ENCODE assay signal across 1 cellular context in genomic region chr3:9204253-9205005, GRCh38.
TF ChIP-seq lines count a peak whose summit lies in the region.

No MANE protein-coding gene starts in this region.

TF ChIP-seq in HepG2, 621 proteins besides CTCF, POLR2A, EP300 and RAD21 (continued from another document and continues in another):
- TF ChIP-seq ELF1 (CRISPR knock-in tag; IDR thresholded peaks at IDR 0.05) (peak; percentile 65; the same call in 1 of the 2 replicates), ZNF234 (CRISPR knock-in tag; conservative IDR thresholded peaks at IDR 0.05) (no peak), TRIM24 (CRISPR knock-in tag; IDR thresholded peaks at IDR 0.05) (no peak), PHF20 (CRISPR knock-in tag; IDR thresholded peaks at IDR 0.05) (peak; percentile 63; the same call in 1 of the 2 replicates), SYNCRIP (IDR thresholded peaks at IDR 0.05; ENCODE audit: insufficient read depth, low read depth, low read length) (no peak), BRCA1 (CRISPR knock-in tag; IDR thresholded peaks at IDR 0.05) (no peak), ZFP1 (CRISPR knock-in tag; IDR thresholded peaks at IDR 0.05) (no peak), MBNL3 (CRISPR knock-in tag; conservative IDR thresholded peaks at IDR 0.05) (no peak), SIN3A (IDR thresholded peaks at IDR 0.05; ENCODE audit: borderline replicate concordance, low read depth, low read length) (no peak), AGO2 (optimal IDR thresholded peaks at IDR 0.05; ENCODE audit: low read depth, low read length) (no peak), FOXC1 (CRISPR knock-in tag; IDR thresholded peaks at IDR 0.05; ENCODE audit: borderline replicate concordance) (no peak), YY1 (IDR thresholded peaks at IDR 0.05; ENCODE audit: insufficient read depth, insufficient replicate concordance, low read depth, low read length) (peak; percentile 50), NFYC (CRISPR knock-in tag; IDR thresholded peaks at IDR 0.05) (no peak), SNAPC5 (CRISPR knock-in tag; IDR thresholded peaks at IDR 0.05; ENCODE audit: borderline replicate concordance) (no peak), ZNF660 (CRISPR knock-in tag; IDR thresholded peaks at IDR 0.05; ENCODE audit: borderline replicate concordance, low read depth) (no peak), ZNF296 (CRISPR knock-in tag; conservative IDR thresholded peaks at IDR 0.05) (no peak), KDM4B (CRISPR knock-in tag; IDR thresholded peaks at IDR 0.05) (no peak), AHDC1 (CRISPR knock-in tag; IDR thresholded peaks at IDR 0.05; ENCODE audit: borderline replicate concordance) (peak; percentile 78; the same call in 1 of the 2 replicates), ZNF552 (CRISPR knock-in tag; IDR thresholded peaks at IDR 0.05; ENCODE audit: borderline replicate concordance) (no peak), ZNF572 (CRISPR knock-in tag; IDR thresholded peaks at IDR 0.05) (no peak), ONECUT2 (CRISPR knock-in tag; IDR thresholded peaks at IDR 0.05) (no peak), NCOR1 (IDR thresholded peaks at IDR 0.05; ENCODE audit: borderline replicate concordance, low read length) (no peak), MTF1 (CRISPR knock-in tag; IDR thresholded peaks at IDR 0.05) (no peak), FOSL1 (CRISPR knock-in tag; IDR thresholded peaks at IDR 0.05; ENCODE audit: borderline replicate concordance) (no peak), ZNF629 (CRISPR knock-in tag; conservative IDR thresholded peaks at IDR 0.05) (0 out of 2 replicates have a peak, but pooled peaks have one; percentile 32), SKIL (CRISPR knock-in tag; IDR thresholded peaks at IDR 0.05; ENCODE audit: borderline replicate concordance) (no peak), PHF21A (CRISPR knock-in tag; IDR thresholded peaks at IDR 0.05) (peak; percentile 73), PPARG (CRISPR knock-in tag; conservative IDR thresholded peaks at IDR 0.05) (0 out of 2 replicates have a peak, but pooled peaks have one; percentile 47), HMGXB4 (CRISPR knock-in tag; IDR thresholded peaks at IDR 0.05; ENCODE audit: borderline replicate concordance in 1 of 2, low read depth in 1 of 2) (peak in 1 of 2 experiments; percentile 48; a peak in 1 of 4 replicates), ATRX (CRISPR knock-in tag; IDR thresholded peaks at IDR 0.05; ENCODE audit: borderline replicate concordance) (no peak), ZFP62 (CRISPR knock-in tag; IDR thresholded peaks at IDR 0.05) (no peak), KLF9 (CRISPR knock-in tag; IDR thresholded peaks at IDR 0.05; ENCODE audit: low read depth) (no peak), SAP130 (CRISPR knock-in tag; IDR thresholded peaks at IDR 0.05; ENCODE audit: low read depth) (peak; percentile 60), PAX8 (CRISPR knock-in tag; IDR thresholded peaks at IDR 0.05; ENCODE audit: borderline replicate concordance) (no peak)
- TF ChIP-seq, protein P1, sequence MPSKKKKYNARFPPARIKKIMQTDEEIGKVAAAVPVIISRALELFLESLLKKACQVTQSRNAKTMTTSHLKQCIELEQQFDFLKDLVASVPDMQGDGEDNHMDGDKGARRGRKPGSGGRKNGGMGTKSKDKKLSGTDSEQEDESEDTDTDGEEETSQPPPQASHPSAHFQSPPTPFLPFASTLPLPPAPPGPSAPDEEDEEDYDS (CRISPR knock-in tag; IDR thresholded peaks at IDR 0.05): no peak
- TF ChIP-seq, protein P2, sequence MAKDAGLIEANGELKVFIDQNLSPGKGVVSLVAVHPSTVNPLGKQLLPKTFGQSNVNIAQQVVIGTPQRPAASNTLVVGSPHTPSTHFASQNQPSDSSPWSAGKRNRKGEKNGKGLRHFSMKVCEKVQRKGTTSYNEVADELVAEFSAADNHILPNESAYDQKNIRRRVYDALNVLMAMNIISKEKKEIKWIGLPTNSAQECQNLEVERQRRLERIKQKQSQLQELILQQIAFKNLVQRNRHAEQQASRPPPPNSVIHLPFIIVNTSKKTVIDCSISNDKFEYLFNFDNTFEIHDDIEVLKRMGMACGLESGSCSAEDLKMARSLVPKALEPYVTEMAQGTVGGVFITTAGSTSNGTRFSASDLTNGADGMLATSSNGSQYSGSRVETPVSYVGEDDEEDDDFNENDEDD (CRISPR knock-in tag; IDR thresholded peaks at IDR 0.05; ENCODE audit: borderline replicate concordance): no peak
- TF ChIP-seq, protein P3, sequence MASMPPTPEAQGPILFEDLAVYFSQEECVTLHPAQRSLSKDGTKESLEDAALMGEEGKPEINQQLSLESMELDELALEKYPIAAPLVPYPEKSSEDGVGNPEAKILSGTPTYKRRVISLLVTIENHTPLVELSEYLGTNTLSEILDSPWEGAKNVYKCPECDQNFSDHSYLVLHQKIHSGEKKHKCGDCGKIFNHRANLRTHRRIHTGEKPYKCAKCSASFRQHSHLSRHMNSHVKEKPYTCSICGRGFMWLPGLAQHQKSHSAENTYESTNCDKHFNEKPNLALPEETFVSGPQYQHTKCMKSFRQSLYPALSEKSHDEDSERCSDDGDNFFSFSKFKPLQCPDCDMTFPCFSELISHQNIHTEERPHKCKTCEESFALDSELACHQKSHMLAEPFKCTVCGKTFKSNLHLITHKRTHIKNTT (CRISPR knock-in tag; IDR thresholded peaks at IDR 0.05): no peak
- TF ChIP-seq, protein P4, sequence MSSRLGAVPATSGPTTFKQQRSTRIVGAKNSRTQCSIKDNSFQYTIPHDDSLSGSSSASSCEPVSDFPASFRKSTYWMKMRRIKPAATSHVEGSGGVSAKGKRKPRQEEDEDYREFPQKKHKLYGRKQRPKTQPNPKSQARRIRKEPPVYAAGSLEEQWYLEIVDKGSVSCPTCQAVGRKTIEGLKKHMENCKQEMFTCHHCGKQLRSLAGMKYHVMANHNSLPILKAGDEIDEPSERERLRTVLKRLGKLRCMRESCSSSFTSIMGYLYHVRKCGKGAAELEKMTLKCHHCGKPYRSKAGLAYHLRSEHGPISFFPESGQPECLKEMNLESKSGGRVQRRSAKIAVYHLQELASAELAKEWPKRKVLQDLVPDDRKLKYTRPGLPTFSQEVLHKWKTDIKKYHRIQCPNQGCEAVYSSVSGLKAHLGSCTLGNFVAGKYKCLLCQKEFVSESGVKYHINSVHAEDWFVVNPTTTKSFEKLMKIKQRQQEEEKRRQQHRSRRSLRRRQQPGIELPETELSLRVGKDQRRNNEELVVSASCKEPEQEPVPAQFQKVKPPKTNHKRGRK (CRISPR knock-in tag; IDR thresholded peaks at IDR 0.05): no peak
- TF ChIP-seq, protein P5, sequence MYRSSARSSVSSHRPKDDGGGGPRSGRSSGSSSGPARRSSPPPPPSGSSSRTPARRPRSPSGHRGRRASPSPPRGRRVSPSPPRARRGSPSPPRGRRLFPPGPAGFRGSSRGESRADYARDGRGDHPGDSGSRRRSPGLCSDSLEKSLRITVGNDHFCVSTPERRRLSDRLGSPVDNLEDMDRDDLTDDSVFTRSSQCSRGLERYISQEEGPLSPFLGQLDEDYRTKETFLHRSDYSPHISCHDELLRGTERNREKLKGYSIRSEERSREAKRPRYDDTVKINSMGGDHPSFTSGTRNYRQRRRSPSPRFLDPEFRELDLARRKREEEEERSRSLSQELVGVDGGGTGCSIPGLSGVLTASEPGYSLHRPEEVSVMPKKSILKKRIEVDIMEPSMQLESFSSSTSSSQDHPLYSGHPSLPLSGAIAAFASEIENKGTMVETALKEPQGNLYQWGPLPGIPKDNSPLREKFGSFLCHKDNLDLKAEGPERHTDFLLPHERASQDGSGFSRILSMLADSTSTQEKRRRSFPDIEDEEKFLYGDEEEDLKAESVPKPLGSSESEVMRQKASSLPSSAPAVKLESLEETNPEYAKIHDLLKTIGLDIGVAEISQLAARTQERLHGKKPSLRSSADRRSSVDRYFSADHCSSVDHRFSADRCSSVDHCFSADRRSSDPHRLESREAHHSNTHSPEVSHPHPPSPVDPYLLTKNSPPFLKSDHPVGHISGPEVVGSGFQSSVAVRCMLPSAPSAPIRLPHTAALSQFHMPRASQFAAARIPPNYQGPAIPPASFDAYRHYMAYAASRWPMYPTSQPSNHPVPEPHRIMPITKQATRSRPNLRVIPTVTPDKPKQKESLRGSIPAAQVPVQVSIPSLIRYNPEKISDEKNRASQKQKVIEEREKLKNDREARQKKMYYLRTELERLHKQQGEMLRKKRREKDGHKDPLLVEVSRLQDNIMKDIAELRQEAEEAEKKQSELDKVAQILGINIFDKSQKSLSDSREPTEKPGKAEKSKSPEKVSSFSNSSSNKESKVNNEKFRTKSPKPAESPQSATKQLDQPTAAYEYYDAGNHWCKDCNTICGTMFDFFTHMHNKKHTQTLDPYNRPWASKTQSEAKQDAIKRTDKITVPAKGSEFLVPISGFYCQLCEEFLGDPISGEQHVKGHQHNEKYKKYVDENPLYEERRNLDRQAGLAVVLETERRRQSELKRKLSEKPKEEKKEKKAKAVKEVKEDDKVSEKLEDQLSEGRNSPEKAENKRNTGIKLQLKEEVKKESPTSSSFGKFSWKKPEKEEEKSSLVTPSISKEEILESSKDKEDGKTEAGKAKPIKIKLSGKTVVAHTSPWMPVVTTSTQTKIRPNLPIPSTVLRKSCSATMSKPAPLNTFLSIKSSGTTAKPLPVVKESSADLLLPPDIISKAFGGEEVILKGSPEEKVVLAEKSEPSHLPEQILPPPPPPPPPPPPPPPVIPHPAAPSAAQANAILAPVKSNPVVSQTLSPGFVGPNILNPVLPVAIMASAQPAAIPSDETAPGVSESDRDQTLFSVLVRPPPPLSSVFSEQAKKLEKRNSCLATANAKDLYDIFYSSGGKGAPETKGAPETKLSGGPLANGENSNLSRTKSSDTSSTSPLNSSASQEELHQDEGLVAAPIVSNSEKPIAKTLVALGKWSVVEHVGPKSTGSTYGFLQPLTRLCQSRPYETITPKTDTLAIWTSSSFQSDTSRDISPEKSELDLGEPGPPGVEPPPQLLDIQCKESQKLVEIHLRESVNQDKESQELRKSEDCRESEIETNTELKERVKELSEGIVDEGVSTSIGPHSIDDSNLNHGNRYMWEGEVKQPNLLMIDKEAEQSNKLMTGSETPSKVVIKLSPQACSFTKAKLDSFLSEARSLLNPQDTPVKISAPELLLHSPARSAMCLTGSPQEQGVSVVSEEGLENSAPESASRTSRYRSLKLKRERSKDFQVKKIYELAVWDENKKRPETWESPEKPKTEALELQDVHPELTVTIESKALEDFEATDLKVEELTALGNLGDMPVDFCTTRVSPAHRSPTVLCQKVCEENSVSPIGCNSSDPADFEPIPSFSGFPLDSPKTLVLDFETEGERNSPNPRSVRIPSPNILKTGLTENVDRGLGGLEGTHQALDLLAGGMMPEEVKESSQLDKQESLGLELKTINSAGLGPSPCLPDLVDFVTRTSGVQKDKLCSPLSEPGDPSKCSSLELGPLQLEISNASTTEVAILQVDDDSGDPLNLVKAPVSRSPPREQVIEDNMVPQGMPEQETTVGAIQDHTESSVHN (CRISPR knock-in tag; IDR thresholded peaks at IDR 0.05): no peak
